In genomic region chr2:88859461-88859860, GRCh38 we compare ENCODE assay signal across 25 cellular contexts.
DNase-seq lines count a peak whose midpoint lies in the region; ATAC-seq and TF ChIP-seq lines count a peak whose summit lies in the region.
"Had no signal": no experiment of that assay in that cellular context is flagged by ENCODE, and none has a peak within 500 bp of the region (broad histone marks: within the 10 kb centered on the region; RNA-seq: fewer than 3 reads in every experiment).

No MANE protein-coding gene starts in this region.

- H3K4me1 ChIP-seq in DOHH2 (ENCODE audit: control insufficient read depth, low read length) = peaks cover 6% of the 10 kb centered on the region; the same call in 1 of the 2 replicates
- H3K4me1 ChIP-seq in mucosa of rectum (ENCODE audit: control insufficient read depth in 2 of 2, insufficient read depth in 2 of 2, low read length in 2 of 2) = peaks cover 7 to 15% of the 10 kb centered on the region in 2 donors
- no peaks in the 10 kb centered on the region for H3K4me1 ChIP-seq in prostate gland (replicated peaks)
- H3K4me1 ChIP-seq: BE2C had no signal

- TF ChIP-seq CTCF in DOHH2 (IDR thresholded peaks at IDR 0.05; ENCODE audit: low read depth, low read length, poor library complexity, severe bottlenecking) (no peak), prostate gland (IDR thresholded peaks at IDR 0.05) (no peak)
- no peak for TF ChIP-seq CTCF in activated CD8-positive, alpha-beta T cell treated with anti-CD3 and anti-CD28 coated beads for 36 hours (IDR thresholded peaks at IDR 0.05)

- H3K27ac Mint-ChIP-seq in activated CD8-positive, alpha-beta T cell treated with anti-CD3 and anti-CD28 coated beads for 36 hours = no peak overlapping the region
- H3K27ac Mint-ChIP-seq: activated CD8-positive, alpha-beta memory T cell treated with anti-CD3 and anti-CD28 coated beads, Interleukin-2, amount 10 ng/mL, durations not matched to agents 7 days and 5 days; activated naive CD4-positive, alpha-beta T cell treated with anti-CD3 and anti-CD28 coated beads for 36 hours; activated T-helper 1 cell treated with anti-CD3 and anti-CD28 coated beads, Interleukin-12 subunit alpha, Interleukin-12 subunit beta, Interleukin-2, Interleukin-4 antibody, amounts not matched to agents 30 ng/mL and 10 ng/mL and 1 ng/mL, durations not matched to agents 14 hours and 24 hours and 36 hours; immature natural killer cell; stimulated activated naive CD8-positive, alpha-beta T cell treated with anti-CD3 and anti-CD28 coated beads, Interleukin-15, amount 100 ng/mL, for 72 hours had no signal

- peak; percentile 57 for DNase-seq in RPMI8226
- no peak for DNase-seq in islet precursor cell
- no peak for DNase-seq in prostate gland (ENCODE audit: low spot score)
- DNase-seq in activated CD8-positive, alpha-beta T cell treated with anti-CD3 and anti-CD28 coated beads for 36 hours = no peak
- DNase-seq: activated CD4-positive, alpha-beta T cell treated with anti-CD3 and anti-CD28 coated beads for 48 hours; activated CD8-positive, alpha-beta memory T cell treated with anti-CD3 and anti-CD28 coated beads, Interleukin-2, amount 10 ng/mL, durations not matched to agents 7 days and 5 days; activated naive CD4-positive, alpha-beta T cell treated with anti-CD3 and anti-CD28 coated beads for 36 hours; amniotic stem cell; BE2C; brain microvascular endothelial cell; gastrocnemius medialis; immature natural killer cell; KG1; mesenchymal stem cell; MV-4-11; PC-3; Right ventricle myocardium superior; stimulated activated CD4-positive, alpha-beta T cell treated with anti-CD3 and anti-CD28 coated beads, Interleukin-15, amount 100 ng/mL, for 24 hours; stimulated activated naive CD8-positive, alpha-beta T cell treated with anti-CD3 and anti-CD28 coated beads, Interleukin-15, amount 100 ng/mL, for 72 hours; thyroid gland had no signal

- POLR2A ChIA-PET in activated CD8-positive, alpha-beta T cell treated with anti-CD3 and anti-CD28 coated beads for 36 hours (lab: Charles Lee) = interaction anchor here (0.6 to 1.2 kb wide), 2 partner anchors 24 to 319 kb away, joined by 3 read pairs; no protein-coding TSS in a partner anchor

- peaks cover 8% of the 10 kb centered on the region for H3K27me3 Mint-ChIP-seq in activated CD8-positive, alpha-beta T cell treated with anti-CD3 and anti-CD28 coated beads for 36 hours

- H3K9me3 ChIP-seq in DOHH2 (ENCODE audit: control insufficient read depth, insufficient read depth, low read length) (no peaks in the 10 kb centered on the region), mucosa of rectum (ENCODE audit: control insufficient read depth in 2 of 2, low read length in 2 of 2) (no peaks in the 10 kb centered on the region), prostate gland (no peaks in the 10 kb centered on the region)
- H3K9me3 ChIP-seq: BE2C, gastrocnemius medialis, thyroid gland had no signal

- in situ Hi-C loops in GM18951 (cut with MboI; ENCODE audit: low sequenced_read_pairs, unreplicated experiment) = no loop called here

- peaks cover 18% of the 10 kb centered on the region for H3K79me2 ChIP-seq in DOHH2 (ENCODE audit: control insufficient read depth, low read length)
- H3K79me2 ChIP-seq: hepatocyte had no signal

- H3K9me2 ChIP-seq in DOHH2 (replicated peaks; ENCODE audit: control insufficient read depth, low read length) = no peaks in the 10 kb centered on the region

- no peaks in the 10 kb centered on the region; the same call in 1 of the 2 replicates for H3F3A ChIP-seq in DOHH2 (ENCODE audit: control insufficient read depth, insufficient read depth)

- H3K27me3 ChIP-seq in DOHH2 (ENCODE audit: control insufficient read depth, low read length) = no peaks in the 10 kb centered on the region
- H3K27me3 ChIP-seq in mucosa of rectum (ENCODE audit: control insufficient read depth in 2 of 2, insufficient read depth in 2 of 2, low read length in 2 of 2) = no peaks in the 10 kb centered on the region
- H3K27me3 ChIP-seq in prostate gland (replicated peaks; ENCODE audit: insufficient read depth) = no peaks in the 10 kb centered on the region
- H3K27me3 ChIP-seq: BE2C, brain microvascular endothelial cell, gastrocnemius medialis, hepatocyte, thyroid gland had no signal

- intact Hi-C loops in prostate gland (cut with DNase I) = no loop called here
- intact Hi-C loops in activated CD8-positive, alpha-beta T cell treated with anti-CD3 and anti-CD28 coated beads for 36 hours (cut with micrococcal nuclease) = no loop called here

- TF ChIP-seq POLR2A in GM18951 (IDR thresholded peaks at IDR 0.05; ENCODE audit: extremely low read depth, insufficient read depth, insufficient read length) (peak; percentile 75), prostate gland (IDR thresholded peaks at IDR 0.05) (no peak)

- peak overlapping the region in 1 of 2 donors; percentile 17 for H3K9ac ChIP-seq in mucosa of rectum (ENCODE audit: low read depth in 1 of 2, low read length in 2 of 2)

- H4K20me1 ChIP-seq in DOHH2 (ENCODE audit: control insufficient read depth, insufficient read depth, low read depth, low read length) = no peaks in the 10 kb centered on the region

- no peaks in the 10 kb centered on the region for H3K4me1 Mint-ChIP-seq in activated CD8-positive, alpha-beta T cell treated with anti-CD3 and anti-CD28 coated beads for 36 hours (ENCODE audit: low read depth)

- peaks cover 33% of the 10 kb centered on the region for H3K36me3 ChIP-seq in DOHH2 (ENCODE audit: control insufficient read depth, low read length)
- no peaks in the 10 kb centered on the region for H3K36me3 ChIP-seq in mucosa of rectum (ENCODE audit: control insufficient read depth in 2 of 2, insufficient read depth in 2 of 2, low read length in 2 of 2)
- no peaks in the 10 kb centered on the region for H3K36me3 ChIP-seq in prostate gland
- H3K36me3 ChIP-seq: BE2C, brain microvascular endothelial cell, gastrocnemius medialis, thyroid gland had no signal

- H3K9me3 Mint-ChIP-seq in activated CD8-positive, alpha-beta T cell treated with anti-CD3 and anti-CD28 coated beads for 36 hours = no peaks in the 10 kb centered on the region
- H3K9me3 Mint-ChIP-seq: activated naive CD4-positive, alpha-beta T cell treated with anti-CD3 and anti-CD28 coated beads for 36 hours; activated T-helper 1 cell treated with anti-CD3 and anti-CD28 coated beads, Interleukin-12 subunit alpha, Interleukin-12 subunit beta, Interleukin-2, Interleukin-4 antibody, amounts not matched to agents 30 ng/mL and 10 ng/mL and 1 ng/mL, durations not matched to agents 14 hours and 24 hours and 36 hours; immature natural killer cell; stimulated activated naive CD8-positive, alpha-beta T cell treated with anti-CD3 and anti-CD28 coated beads, Interleukin-15, amount 100 ng/mL, for 72 hours had no signal

- H3K27ac ChIP-seq in DOHH2 (ENCODE audit: low read depth, low read length) = peak overlapping the region; percentile 67
- peak overlapping the region; percentile 25 to 43 for H3K27ac ChIP-seq in mucosa of rectum (ENCODE audit: low read depth in 2 of 2, low read length in 2 of 2)
- H3K27ac ChIP-seq in prostate gland = no peak overlapping the region
- H3K27ac ChIP-seq: brain microvascular endothelial cell, hepatocyte, thyroid gland had no signal

- H3K4me3 Mint-ChIP-seq in activated CD8-positive, alpha-beta T cell treated with anti-CD3 and anti-CD28 coated beads for 36 hours = no peak overlapping the region
- H3K4me3 Mint-ChIP-seq: activated CD8-positive, alpha-beta memory T cell treated with anti-CD3 and anti-CD28 coated beads, Interleukin-2, amount 10 ng/mL, durations not matched to agents 7 days and 5 days; activated naive CD4-positive, alpha-beta T cell treated with anti-CD3 and anti-CD28 coated beads for 36 hours; activated T-helper 1 cell treated with anti-CD3 and anti-CD28 coated beads, Interleukin-12 subunit alpha, Interleukin-12 subunit beta, Interleukin-2, Interleukin-4 antibody, amounts not matched to agents 30 ng/mL and 10 ng/mL and 1 ng/mL, durations not matched to agents 14 hours and 24 hours and 36 hours; immature natural killer cell; stimulated activated naive CD8-positive, alpha-beta T cell treated with anti-CD3 and anti-CD28 coated beads, Interleukin-15, amount 100 ng/mL, for 72 hours had no signal

- ATAC-seq in activated CD8-positive, alpha-beta T cell treated with anti-CD3 and anti-CD28 coated beads for 36 hours = no peak
- ATAC-seq: activated CD8-positive, alpha-beta memory T cell treated with anti-CD3 and anti-CD28 coated beads, Interleukin-2, amount 10 ng/mL, durations not matched to agents 7 days and 5 days; gastrocnemius medialis; PC-3; stimulated activated naive CD8-positive, alpha-beta T cell treated with anti-CD3 and anti-CD28 coated beads, Interleukin-15, amount 100 ng/mL, for 72 hours had no signal

- H3K4me3 ChIP-seq in DOHH2 (ENCODE audit: low read length) = peak overlapping the region; percentile 67
- H3K4me3 ChIP-seq in mucosa of rectum (ENCODE audit: low read length in 2 of 2) = peak overlapping the region in 1 of 2 donors; percentile 37
- no peak overlapping the region for H3K4me3 ChIP-seq in prostate gland
- H3K4me3 ChIP-seq: hepatocyte, thyroid gland had no signal

- WGBS in prostate gland = 90% methylated on average over 16 of the region's 16 CpGs

- H3K36me3 Mint-ChIP-seq in activated CD8-positive, alpha-beta T cell treated with anti-CD3 and anti-CD28 coated beads for 36 hours (ENCODE audit: low read depth) = no peaks in the 10 kb centered on the region
- H3K36me3 Mint-ChIP-seq: activated CD8-positive, alpha-beta memory T cell treated with anti-CD3 and anti-CD28 coated beads, Interleukin-2, amount 10 ng/mL, durations not matched to agents 7 days and 5 days; immature natural killer cell had no signal

- CTCF ChIA-PET in activated CD8-positive, alpha-beta T cell treated with anti-CD3 and anti-CD28 coated beads for 36 hours (lab: Charles Lee) = interaction anchor here (0.7 to 5.5 kb wide), 4 partner anchors 13 to 27 kb away, joined by 3 to 30 read pairs (median 8); no protein-coding TSS in a partner anchor

- peak overlapping the region; percentile 64 for H3K4me2 ChIP-seq in DOHH2 (ENCODE audit: low read length)
- H3K4me2 ChIP-seq: hepatocyte had no signal

Comparison
In these comparisons a context has a peak if more than half of its experiments do, and no peak if none do; other contexts are left out.
1. H3K27ac ChIP-seq: peak in DOHH2 (single experiment) and mucosa of rectum (2 of 2); none in prostate gland (0 of 2).